Comparison of ENCODE assay signal across 13 cellular contexts in genomic region chr9:121989010-121989409, GRCh38.
DNase-seq lines count a peak whose midpoint lies in the region; ATAC-seq, FAIRE-seq and TF ChIP-seq lines count a peak whose summit lies in the region.
"Had no signal": no experiment of that assay in that cellular context is flagged by ENCODE, and none has a peak within 500 bp of the region (broad histone marks: within the 10 kb centered on the region; RNA-seq: fewer than 3 reads in every experiment).

No MANE protein-coding gene starts in this region.

- H3K9me3 Mint-ChIP-seq in astrocyte (ENCODE audit: unreplicated experiment) = no peaks in the 10 kb centered on the region
- H3K9me3 Mint-ChIP-seq: activated naive CD8-positive, alpha-beta T cell treated with anti-CD3 and anti-CD28 coated beads, Interleukin-2, amount 50 U/mL, for 24 hours; naive thymus-derived CD8-positive, alpha-beta T cell; stimulated activated naive B cell treated with anti-CD40 and anti-IgM and Interleukin-4, amounts not matched to agents 10 μg/mL and 1 μg/mL and 100 μg/mL, for 72 hours had no signal

- H3K79me2 ChIP-seq in astrocyte (ENCODE audit: insufficient read depth, low read length) = no peaks in the 10 kb centered on the region

- H3K4me1 Mint-ChIP-seq in astrocyte (ENCODE audit: low read depth, unreplicated experiment) = peaks cover 18% of the 10 kb centered on the region
- H3K4me1 Mint-ChIP-seq: activated naive CD8-positive, alpha-beta T cell treated with anti-CD3 and anti-CD28 coated beads, Interleukin-2, amount 50 U/mL, for 24 hours had no signal

- no peak overlapping the region for H3K9ac ChIP-seq in astrocyte (ENCODE audit: low read length)

- peaks cover 35% of the 10 kb centered on the region for H3K27me3 Mint-ChIP-seq in astrocyte (ENCODE audit: low read depth, unreplicated experiment)
- H3K27me3 Mint-ChIP-seq: activated naive CD8-positive, alpha-beta T cell treated with anti-CD3 and anti-CD28 coated beads, Interleukin-2, amount 50 U/mL, for 24 hours; naive thymus-derived CD8-positive, alpha-beta T cell; stimulated activated naive B cell treated with anti-CD40 and anti-IgM and Interleukin-4, amounts not matched to agents 10 μg/mL and 1 μg/mL and 100 μg/mL, for 72 hours had no signal

- H3K4me3 Mint-ChIP-seq in astrocyte (ENCODE audit: unreplicated experiment) = no peak overlapping the region
- H3K4me3 Mint-ChIP-seq: activated naive CD8-positive, alpha-beta T cell treated with anti-CD3 and anti-CD28 coated beads, Interleukin-2, amount 50 U/mL, for 24 hours; stimulated activated naive B cell treated with anti-CD40 and anti-IgM and Interleukin-4, amounts not matched to agents 10 μg/mL and 1 μg/mL and 100 μg/mL, for 72 hours had no signal

- FAIRE-seq in astrocyte (lab: Jason Lieb, UNC) = no peak

- no peaks in the 10 kb centered on the region for H3K27me3 ChIP-seq in astrocyte (ENCODE audit: insufficient read depth, low read length)

- no peak for ATAC-seq in HG03039 (IDR thresholded peaks at IDR 0.05; ENCODE audit: unreplicated experiment)
- ATAC-seq: activated naive CD8-positive, alpha-beta T cell treated with anti-CD3 and anti-CD28 coated beads, Interleukin-2, amount 50 U/mL, for 24 hours; naive thymus-derived CD8-positive, alpha-beta T cell; stimulated activated naive B cell treated with anti-CD40 and anti-IgM and Interleukin-4, amounts not matched to agents 10 μg/mL and 1 μg/mL and 100 μg/mL, for 72 hours had no signal

- H3K27ac ChIP-seq in astrocyte (ENCODE audit: low read depth, low read length) (no peak overlapping the region), substantia nigra (ENCODE audit: low read depth, low read length, poor library complexity, severe bottlenecking) (peak overlapping the region; percentile 14)

- no peak overlapping the region for H3K27ac Mint-ChIP-seq in astrocyte (ENCODE audit: unreplicated experiment)
- H3K27ac Mint-ChIP-seq: activated naive CD8-positive, alpha-beta T cell treated with anti-CD3 and anti-CD28 coated beads, Interleukin-2, amount 50 U/mL, for 24 hours; stimulated activated naive B cell treated with anti-CD40 and anti-IgM and Interleukin-4, amounts not matched to agents 10 μg/mL and 1 μg/mL and 100 μg/mL, for 72 hours had no signal

- no peaks in the 10 kb centered on the region for H3K9me3 ChIP-seq in astrocyte (ENCODE audit: insufficient read depth, low read depth, low read length)

- no peaks in the 10 kb centered on the region for H3K36me3 ChIP-seq in astrocyte (ENCODE audit: insufficient read depth, low read length)

- H4K20me1 ChIP-seq in astrocyte (ENCODE audit: insufficient read depth, low read length) = no peaks in the 10 kb centered on the region

- no peak overlapping the region for H3K4me2 ChIP-seq in astrocyte (ENCODE audit: low read length)

- no peak overlapping the region for H3K4me3 ChIP-seq in astrocyte (ENCODE audit: insufficient read depth, low read depth, low read length)

- peaks cover 5% of the 10 kb centered on the region for H3K36me3 Mint-ChIP-seq in astrocyte (ENCODE audit: low read depth, unreplicated experiment)

- H3K4me1 ChIP-seq in astrocyte (ENCODE audit: insufficient read depth, low read length) = peaks cover 15% of the 10 kb centered on the region

- DNase-seq in NCI-H524 (lab: John Stamatoyannopoulos, UW) = peak; percentile 14 to 58
- no peak for DNase-seq in NCI-H524 treated with DMSO at 0.1 percent for 48 hours (lab: John Stamatoyannopoulos, UW)
- DNase-seq in astrocyte (ENCODE audit: low read depth) = no peak
- peak; percentile 22 for DNase-seq in iPS DF 4.7 (ENCODE audit: extremely low read depth, low spot score)
- peak in 2 of 49 donors; percentile 35 to 44 for DNase-seq in substantia nigra (lab: John Stamatoyannopoulos, UW)
- DNase-seq in NCI-H187 (lab: John Stamatoyannopoulos, UW) = no peak
- no peak for DNase-seq in stimulated activated CD4-positive, alpha-beta T cell treated with anti-CD3 and anti-CD28 coated beads, Interleukin-4, amount 100 ng/mL, for 24 hours
- DNase-seq: activated naive CD8-positive, alpha-beta T cell treated with anti-CD3 and anti-CD28 coated beads, Interleukin-2, amount 50 U/mL, for 24 hours; naive thymus-derived CD8-positive, alpha-beta T cell; NCI-H1694 treated with DMSO at 0.1 percent for 48 hours; stimulated activated naive B cell treated with anti-CD40 and anti-IgM and Interleukin-4, amounts not matched to agents 10 μg/mL and 1 μg/mL and 100 μg/mL, for 72 hours; T1000 had no signal

- no peak overlapping the region for H2AFZ ChIP-seq in astrocyte (ENCODE audit: low read depth, low read length)

- peak; percentile 24 for TF ChIP-seq CTCF in astrocyte (IDR thresholded peaks at IDR 0.05; ENCODE audit: insufficient read depth, low read depth, low read length)

Comparison
In these comparisons a context has a peak if more than half of its experiments do, and no peak if none do; other contexts are left out.
1. DNase-seq: peak in NCI-H524 (2 of 2) and iPS DF 4.7 (single experiment); none in NCI-H524 treated with DMSO at 0.1 percent for 48 hours (single experiment), astrocyte (single experiment), NCI-H187 (0 of 2) and stimulated activated CD4-positive, alpha-beta T cell treated with anti-CD3 and anti-CD28 coated beads, Interleukin-4, amount 100 ng/mL, for 24 hours (single experiment).